1 cellular context compared by ENCODE assay signal in the genomic region with DNA sequence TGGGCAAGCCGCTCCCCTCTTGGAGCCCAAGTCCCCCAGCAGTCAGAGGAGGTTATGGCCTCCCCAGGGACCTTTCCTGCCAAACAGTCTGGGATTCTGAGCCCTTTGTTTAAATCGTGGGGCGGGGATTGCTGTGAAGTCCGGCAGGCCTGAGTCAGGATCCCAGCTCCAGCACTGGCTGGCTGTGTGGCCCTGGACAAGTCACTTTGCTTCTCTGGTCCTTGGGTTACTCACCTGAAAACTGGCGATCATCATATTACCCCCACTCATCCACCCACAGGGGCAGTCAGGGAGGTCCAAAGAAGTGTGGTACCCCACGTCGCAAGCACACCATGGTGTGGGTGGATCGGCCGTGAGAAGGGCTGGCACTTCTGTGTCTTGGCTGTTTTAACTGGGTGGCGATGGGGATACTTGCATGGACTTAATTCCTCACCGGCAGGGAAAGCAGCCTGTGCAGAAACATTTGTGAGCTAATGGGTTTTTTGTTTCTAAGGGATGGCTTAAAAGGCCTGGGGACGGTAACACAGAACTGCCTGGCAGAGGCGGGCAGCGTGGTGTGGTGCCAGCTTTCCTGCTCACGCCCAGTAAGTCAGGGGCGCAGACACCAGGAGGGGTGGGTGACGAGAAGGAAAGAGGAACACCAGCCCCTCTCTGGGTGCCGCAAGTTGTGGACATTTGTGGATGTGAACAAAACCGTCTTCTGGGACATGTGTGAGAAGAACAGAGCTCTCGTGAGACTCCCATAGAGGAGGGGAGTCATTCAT.
TF ChIP-seq lines count a peak whose summit lies in the region.

No MANE protein-coding gene starts in this region.

TF ChIP-seq in IMR-90, 13 proteins besides CTCF, POLR2A, EP300 and RAD21:
- TF ChIP-seq, protein P1, sequence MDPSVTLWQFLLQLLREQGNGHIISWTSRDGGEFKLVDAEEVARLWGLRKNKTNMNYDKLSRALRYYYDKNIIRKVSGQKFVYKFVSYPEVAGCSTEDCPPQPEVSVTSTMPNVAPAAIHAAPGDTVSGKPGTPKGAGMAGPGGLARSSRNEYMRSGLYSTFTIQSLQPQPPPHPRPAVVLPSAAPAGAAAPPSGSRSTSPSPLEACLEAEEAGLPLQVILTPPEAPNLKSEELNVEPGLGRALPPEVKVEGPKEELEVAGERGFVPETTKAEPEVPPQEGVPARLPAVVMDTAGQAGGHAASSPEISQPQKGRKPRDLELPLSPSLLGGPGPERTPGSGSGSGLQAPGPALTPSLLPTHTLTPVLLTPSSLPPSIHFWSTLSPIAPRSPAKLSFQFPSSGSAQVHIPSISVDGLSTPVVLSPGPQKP (IDR thresholded peaks at IDR 0.05; ENCODE audit: borderline replicate concordance, low read depth, low read length): no peak
- TF ChIP-seq MAZ (IDR thresholded peaks at IDR 0.05; ENCODE audit: borderline replicate concordance, low read depth, low read length) (no peak), SMC3 (IDR thresholded peaks at IDR 0.05; ENCODE audit: low read depth, low read length) (no peak), MAFK (IDR thresholded peaks at IDR 0.05; ENCODE audit: low read depth, low read length) (no peak), RCOR1 (IDR thresholded peaks at IDR 0.05; ENCODE audit: insufficient replicate concordance, low read length) (no peak), BHLHE40 (IDR thresholded peaks at IDR 0.05; ENCODE audit: low read depth, low read length) (no peak), FOS (IDR thresholded peaks at IDR 0.05; ENCODE audit: low read depth, low read length) (no peak), NFE2L2 (IDR thresholded peaks at IDR 0.05; ENCODE audit: low read depth, low read length) (no peak), CHD1 (IDR thresholded peaks at IDR 0.05; ENCODE audit: low read depth, low read length) (no peak), MXI1 (IDR thresholded peaks at IDR 0.05; ENCODE audit: borderline replicate concordance, low read depth, low read length) (no peak), CEBPB (IDR thresholded peaks at IDR 0.05; ENCODE audit: low read depth, low read length) (no peak), RFX5 (IDR thresholded peaks at IDR 0.05; ENCODE audit: low read depth, low read length) (no peak)
- TF ChIP-seq, protein P2, sequence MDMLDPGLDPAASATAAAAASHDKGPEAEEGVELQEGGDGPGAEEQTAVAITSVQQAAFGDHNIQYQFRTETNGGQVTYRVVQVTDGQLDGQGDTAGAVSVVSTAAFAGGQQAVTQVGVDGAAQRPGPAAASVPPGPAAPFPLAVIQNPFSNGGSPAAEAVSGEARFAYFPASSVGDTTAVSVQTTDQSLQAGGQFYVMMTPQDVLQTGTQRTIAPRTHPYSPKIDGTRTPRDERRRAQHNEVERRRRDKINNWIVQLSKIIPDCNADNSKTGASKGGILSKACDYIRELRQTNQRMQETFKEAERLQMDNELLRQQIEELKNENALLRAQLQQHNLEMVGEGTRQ (IDR thresholded peaks at IDR 0.05; ENCODE audit: low read depth, low read length): no peak
